Comparison of ENCODE assay signal across 15 cellular contexts in genomic region chr12:46256942-46257341, GRCh38. TPM values are rescaled to one million over a fixed set of nuclear protein-coding genes. Genes with fewer than 3 reads are reported as not detected.
A peak's percentile ranks its signal among the peaks of the same experiment; 100 is the strongest.
DNase-seq lines count a peak whose midpoint lies in the region; ATAC-seq, FAIRE-seq and TF ChIP-seq lines count a peak whose summit lies in the region.
"Had no signal": no experiment of that assay in that cellular context is flagged by ENCODE, and none has a peak within 500 bp of the region (broad histone marks: within the 10 kb centered on the region; RNA-seq: fewer than 3 reads in every experiment).

No MANE protein-coding gene starts in this region.

- TF ChIP-seq EP300 in GM12878 (IDR thresholded peaks at IDR 0.05; ENCODE audit: borderline replicate concordance in 1 of 2, control insufficient read depth in 1 of 2, low read depth in 2 of 2, low read length in 2 of 2): no peak

- H3K27me3 ChIP-seq in GM23338 (ENCODE audit: insufficient read depth): no peaks in the 10 kb centered on the region
- no peaks in the 10 kb centered on the region for H3K27me3 ChIP-seq in GM12878 (replicated peaks in 1 of 2; ENCODE audit: control insufficient read depth in 2 of 2, insufficient read depth in 2 of 2, low read length in 1 of 2)
- H3K27me3 ChIP-seq in trophoblast cell (ENCODE audit: insufficient read depth, low read length): no peaks in the 10 kb centered on the region
- no peaks in the 10 kb centered on the region for H3K27me3 ChIP-seq in Peyer's patch
- H3K27me3 ChIP-seq: upper lobe of right lung had no signal

- peaks cover 68% of the 10 kb centered on the region for H3K36me3 Mint-ChIP-seq in activated T-cell treated with anti-CD3 and anti-CD28 coated beads, Interleukin-2, amount 50 U/mL, for 24 hours (ENCODE audit: low read depth)
- H3K36me3 Mint-ChIP-seq in GM23338 (ENCODE audit: low read depth): peaks cover 54% of the 10 kb centered on the region

- no peak for TF ChIP-seq CTCF in GM23338 (conservative IDR thresholded peaks at IDR 0.05; ENCODE audit: low read depth in 2 of 2)
- TF ChIP-seq CTCF in GM12878 (IDR thresholded peaks at IDR 0.05 in 2 of 3, conservative IDR thresholded peaks at IDR 0.05 in 1 of 3; ENCODE audit: control insufficient read depth in 2 of 3, extremely low read depth in 1 of 3, insufficient read depth in 1 of 3, low read depth in 3 of 3, low read length in 3 of 3): no peak
- no peak for TF ChIP-seq CTCF in Peyer's patch (IDR thresholded peaks at IDR 0.05)

- H3K79me2 ChIP-seq in GM23338 (replicated peaks; ENCODE audit: insufficient read depth): peaks cover 100% of the 10 kb centered on the region
- H3K79me2 ChIP-seq in GM12878 (ENCODE audit: control insufficient read depth, insufficient read depth, low read length): peaks cover 91% of the 10 kb centered on the region
- H3K79me2 ChIP-seq in trophoblast cell (ENCODE audit: control insufficient read depth, insufficient read depth, low read length, poor library complexity): peaks cover 17% of the 10 kb centered on the region

- TF ChIP-seq RAD21 in GM12878 (IDR thresholded peaks at IDR 0.05; ENCODE audit: insufficient read depth, low read depth, low read length): no peak

- RAD21 ChIA-PET in GM12878 (lab: Charles Lee; ENCODE audit: unreplicated experiment): no interaction called here

- no peak overlapping the region for H3K23ac ChIP-seq in trophoblast cell (ENCODE audit: low read length)

- H3K9me3 ChIP-seq in GM12878 (replicated peaks; ENCODE audit: control insufficient read depth, insufficient read depth, low read length) (peaks cover 2% of the 10 kb centered on the region; the same call in 2 of the 3 replicates), trophoblast cell (ENCODE audit: insufficient read depth, low read depth, low read length) (no peaks in the 10 kb centered on the region), Peyer's patch (no peaks in the 10 kb centered on the region)
- H3K9me3 ChIP-seq: upper lobe of right lung had no signal

- peaks cover 58% of the 10 kb centered on the region for H3K4me1 Mint-ChIP-seq in activated T-cell treated with anti-CD3 and anti-CD28 coated beads, Interleukin-2, amount 50 U/mL, for 24 hours (ENCODE audit: low read depth)
- peaks cover 19% of the 10 kb centered on the region for H3K4me1 Mint-ChIP-seq in GM23338

- H2AFZ ChIP-seq in GM23338 (no peak overlapping the region), GM12878 (ENCODE audit: control insufficient read depth, low read depth, low read length) (no peak overlapping the region), trophoblast cell (ENCODE audit: insufficient read depth, low read length, poor library complexity) (no peak overlapping the region)

- H4K20me1 ChIP-seq in GM23338 (replicated peaks; ENCODE audit: insufficient read depth): peaks cover 57% of the 10 kb centered on the region
- peaks cover 3% of the 10 kb centered on the region for H4K20me1 ChIP-seq in GM12878 (ENCODE audit: control insufficient read depth, insufficient read depth)

- H3K14ac ChIP-seq in trophoblast cell (ENCODE audit: low read length): no peak overlapping the region

- peaks cover 43% of the 10 kb centered on the region for H3K4me1 ChIP-seq in GM23338 (ENCODE audit: insufficient read depth)
- H3K4me1 ChIP-seq in GM12878 (ENCODE audit: control insufficient read depth, insufficient read depth, low read length): no peaks in the 10 kb centered on the region
- peaks cover 24 to 36% of the 10 kb centered on the region in 2 experiments for H3K4me1 ChIP-seq in trophoblast cell (ENCODE audit: control insufficient read depth in 1 of 2, insufficient read depth in 2 of 2, low read length in 2 of 2)
- peaks cover 0 to 12% (median 0%) of the 10 kb centered on the region in 4 donors for H3K4me1 ChIP-seq in Peyer's patch

- no peak overlapping the region for H3K27ac ChIP-seq in GM23338 (ENCODE audit: low read depth)
- H3K27ac ChIP-seq in GM12878 (ENCODE audit: control insufficient read depth, insufficient read depth): no peak overlapping the region
- H3K27ac ChIP-seq in trophoblast cell (ENCODE audit: low read depth, low read length): peak overlapping the region; percentile 99
- H3K27ac ChIP-seq in Peyer's patch: no peak overlapping the region
- H3K27ac ChIP-seq: upper lobe of right lung, WERI-Rb-1 had no signal

- no peak overlapping the region for H3K4me3 Mint-ChIP-seq in activated T-cell treated with anti-CD3 and anti-CD28 coated beads, Interleukin-2, amount 50 U/mL, for 24 hours
- H3K4me3 Mint-ChIP-seq in GM23338: no peak overlapping the region

- no peak overlapping the region for H3K18ac ChIP-seq in trophoblast cell (ENCODE audit: low read length)

- H3K27me3 Mint-ChIP-seq in activated T-cell treated with anti-CD3 and anti-CD28 coated beads, Interleukin-2, amount 50 U/mL, for 24 hours: no peaks in the 10 kb centered on the region
- peaks cover 1% of the 10 kb centered on the region for H3K27me3 Mint-ChIP-seq in GM23338 (ENCODE audit: insufficient read depth, low read depth, poor library complexity)

- WGBS in GM12878 (ENCODE audit: insufficient coverage, insufficient replicate concordance, low lambda C conversion rate, missing lambda C conversion rate): 79% methylated on average over 3 of the region's 3 CpGs
- WGBS in trophoblast cell (ENCODE audit: extremely low coverage, insufficient coverage, insufficient read length): no CpG with 5 or more reads among the region's 3 CpGs

- no peak for FAIRE-seq in GM12878 (lab: Jason Lieb, UNC)
- FAIRE-seq: colon, G401.6 had no signal

- no peak overlapping the region for H4K12ac ChIP-seq in trophoblast cell (ENCODE audit: low read depth, low read length)

- no peak overlapping the region for H3K4me2 ChIP-seq in GM23338
- H3K4me2 ChIP-seq in GM12878 (ENCODE audit: control insufficient read depth, insufficient read depth): peak overlapping the region; percentile 12; the same call in 1 of the 2 replicates
- H3K4me2 ChIP-seq in trophoblast cell (ENCODE audit: low read length): peak overlapping the region; percentile 46

- POLR2A ChIA-PET in GM12878 (lab: Charles Lee): interaction anchor here (0.6 to 1.1 kb wide), 3 partner anchors 26 to 728 kb away, joined by 3 to 4 read pairs (median 4); no protein-coding TSS in a partner anchor

- no peak overlapping the region for H4K8ac ChIP-seq in trophoblast cell (ENCODE audit: low read depth, low read length)

- SMC1A ChIA-PET in GM12878 (lab: Charles Lee; ENCODE audit: uncharacterized antibody, unreplicated experiment): interaction anchor here (1.8 kb wide), 1 partner anchor 42 kb away, joined by 6 read pairs; no protein-coding TSS in a partner anchor

- no peak for ATAC-seq in GM23338
- no peak for ATAC-seq in GM12878
- ATAC-seq: upper lobe of right lung had no signal

- no peak for TF ChIP-seq POLR2A in GM12878 (IDR thresholded peaks at IDR 0.05; ENCODE audit: low read depth, low read length)
- no peak for TF ChIP-seq POLR2A in Peyer's patch (IDR thresholded peaks at IDR 0.05)

- peak overlapping the region; percentile 90 for H2BK5ac ChIP-seq in trophoblast cell (ENCODE audit: low read depth, low read length, poor library complexity)

- CTCF ChIA-PET in GM12878 (lab: Yijun Ruan, JAX): interaction anchor here (1.3 kb wide), 1 partner anchor 15 kb away, joined by 3 read pairs; no protein-coding TSS in a partner anchor

- H3K4ac ChIP-seq in trophoblast cell (ENCODE audit: low read depth, low read length): peak overlapping the region; percentile 64

- H3K27ac Mint-ChIP-seq in activated T-cell treated with anti-CD3 and anti-CD28 coated beads, Interleukin-2, amount 50 U/mL, for 24 hours: peak overlapping the region; percentile 75
- H3K27ac Mint-ChIP-seq in GM23338: peak overlapping the region; percentile 85; the same call in 1 of the 2 replicates

- H3K36me3 ChIP-seq in GM23338 (ENCODE audit: insufficient read depth) (peaks cover 23% of the 10 kb centered on the region), GM12878 (ENCODE audit: control insufficient read depth in 2 of 2, insufficient read depth in 2 of 2, low read length in 1 of 2) (peaks cover 3 to 20% of the 10 kb centered on the region in 2 experiments), trophoblast cell (ENCODE audit: control insufficient read depth in 1 of 2, insufficient read depth in 2 of 2, low read length in 2 of 2) (peaks cover 5 to 8% of the 10 kb centered on the region in 2 experiments), Peyer's patch (peaks cover 0 to 9% (median 0%) of the 10 kb centered on the region in 3 donors)
- H3K36me3 ChIP-seq: upper lobe of right lung had no signal

- H3K79me1 ChIP-seq in trophoblast cell (ENCODE audit: low read length): peaks cover 29% of the 10 kb centered on the region

- in situ Hi-C loops in GM12878 (cut with MboI): no loop called here

- H2AK5ac ChIP-seq in trophoblast cell (ENCODE audit: low read length): no peak overlapping the region

- BruUV-seq in GM12878 (replicated peaks; lab: Mats Ljungman, UMichigan): no TSS peak

- H3F3A ChIP-seq in GM23338 (replicated peaks; ENCODE audit: low read depth): no peaks in the 10 kb centered on the region

- peak overlapping the region; percentile 61 for H4K91ac ChIP-seq in trophoblast cell (ENCODE audit: low read depth, low read length)

- H2BK120ac ChIP-seq in trophoblast cell (ENCODE audit: insufficient read depth, low read length, poor library complexity): peak overlapping the region; percentile 11

- H3K9ac ChIP-seq in GM12878 (ENCODE audit: control insufficient read depth, insufficient read depth, low read length) (no peak overlapping the region), trophoblast cell (ENCODE audit: low read length) (peak overlapping the region; percentile 33)

- H3K9me2 ChIP-seq in GM23338 (ENCODE audit: insufficient read depth): no peaks in the 10 kb centered on the region; the same call in none of the 2 replicates

- no peak for DNase-seq in activated T-cell treated with anti-CD3 and anti-CD28 coated beads, Interleukin-2, amount 50 U/mL, for 24 hours
- no peak for DNase-seq in activated T-cell treated with anti-CD3 and anti-CD28 coated beads, Interleukin-2, amount 50 U/mL, for 48 hours
- DNase-seq in GM23338 (ENCODE audit: low spot score) (no peak), GM12878 (ENCODE audit: low read depth, low spot score) (no peak), trophoblast cell (peak in 1 of 2 donors; percentile 7), Peyer's patch (no peak), COLO829 (ENCODE audit: low spot score) (no peak), DMS79 treated with DMSO at 0.1 percent for 48 hours (lab: John Stamatoyannopoulos, UW) (no peak)
- DNase-seq: amygdala, mesenchymal stem cell, NCI-H69, upper lobe of right lung, WERI-Rb-1 had no signal

- no peaks in the 10 kb centered on the region for H3K9me3 Mint-ChIP-seq in activated T-cell treated with anti-CD3 and anti-CD28 coated beads, Interleukin-2, amount 50 U/mL, for 24 hours
- peaks cover 5% of the 10 kb centered on the region; the same call in 2 of the 3 replicates for H3K9me3 Mint-ChIP-seq in GM23338

- H2BK12ac ChIP-seq in trophoblast cell (ENCODE audit: low read length): no peak overlapping the region

- H3K4me3 ChIP-seq in GM23338 (no peak overlapping the region), GM12878 (no peak overlapping the region), trophoblast cell (ENCODE audit: low read depth, low read length) (no peak overlapping the region), Peyer's patch (no peak overlapping the region)
- H3K4me3 ChIP-seq: upper lobe of right lung had no signal

- intact Hi-C loops in GM12878 (cut with micrococcal nuclease; ENCODE audit: unreplicated experiment): no loop called here

RNA-seq across cellular contexts. Expression of gene SLC38A1, which starts 11.9 kb away (rescaled TPM):
- total RNA-seq in GM23338 (2014; rRNA removed; shearing (Covaris generic)): 234 and 281 TPM in 2 replicates
- polyA plus RNA-seq in GM23338 (2016; fragmentation: Nextera tagmentation; extraction: Ambion mirVana) (91.1 and 114 TPM in 2 replicates), GM12878 (2011; rRNA removed) (191 and 248 TPM in 2 replicates), GM12878 (2014; fragmentation: Illumina TruSeq; extraction: Trizol) (140 and 164 TPM in 2 replicates), GM12878 (2014; fragmentation: Nextera tagmentation; extraction: Ambion mirVana) (10 to 100 TPM; 38.1 to 64.0 TPM), GM12878 (2014; rRNA removed) (74.3 and 82.1 TPM in 2 replicates), GM12878 (2016; fragmentation: Nextera tagmentation; extraction: Ambion mirVana) (100 to 1,000 TPM; 143 to 151 TPM)
- 764 and 791 TPM in 2 replicates for total RNA-seq in GM12878 (2013; cell fraction: nucleolus; rRNA removed)
- total RNA-seq in GM12878 (2014; rRNA removed) (144 and 159 TPM in 2 replicates), GM12878 (2014; rRNA removed; fragmentation: Illumina TruSeq; extraction: Trizol) (150 and 152 TPM in 2 replicates), GM12878 (2021) (148 and 152 TPM in 2 replicates), Peyer's patch (10 to 100 TPM; 41.9 to 82.3 (median 49.8) TPM)
- 37.5 TPM for polyA plus RNA-seq in GM12878 (2011; ENCODE audit: low read depth)
- polyA plus RNA-seq in GM12878 (2011; cell fraction: cytosol; rRNA removed): 74.6 and 85.1 TPM in 2 replicates
- 156 and 168 TPM in 2 replicates for polyA plus RNA-seq in GM12878 (2011; cell fraction: nucleus; rRNA removed)
- 57.2 and 59.9 TPM in 2 replicates for polyA plus RNA-seq in GM12878 (2012)
- 281 and 408 TPM in 2 replicates for polyA minus RNA-seq in GM12878 (2011; rRNA and poly(A)+ RNA removed)
- 103 and 111 TPM in 2 replicates for polyA minus RNA-seq in GM12878 (2011; cell fraction: cytosol; rRNA and poly(A)+ RNA removed)
- polyA minus RNA-seq in GM12878 (2011; cell fraction: nucleus; rRNA and poly(A)+ RNA removed): 212 and 317 TPM in 2 replicates
- 376 TPM in 2 replicates for polyA plus RNA-seq in trophoblast cell (2013)
